8 cellular contexts compared by ENCODE assay signal in genomic region chr16:20741555-20742285, GRCh38. TPM values are rescaled to one million over a fixed set of nuclear protein-coding genes. Genes with fewer than 3 reads are reported as not detected.
DNase-seq lines count a peak whose midpoint lies in the region; ATAC-seq and TF ChIP-seq lines count a peak whose summit lies in the region.

A gene with protein sequence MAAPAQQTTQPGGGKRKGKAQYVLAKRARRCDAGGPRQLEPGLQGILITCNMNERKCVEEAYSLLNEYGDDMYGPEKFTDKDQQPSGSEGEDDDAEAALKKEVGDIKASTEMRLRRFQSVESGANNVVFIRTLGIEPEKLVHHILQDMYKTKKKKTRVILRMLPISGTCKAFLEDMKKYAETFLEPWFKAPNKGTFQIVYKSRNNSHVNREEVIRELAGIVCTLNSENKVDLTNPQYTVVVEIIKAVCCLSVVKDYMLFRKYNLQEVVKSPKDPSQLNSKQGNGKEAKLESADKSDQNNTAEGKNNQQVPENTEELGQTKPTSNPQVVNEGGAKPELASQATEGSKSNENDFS (minus strand): TSS chr16:20741818. CDS start chr16:20741739, 79 bp downstream.

- no peaks in the 10 kb centered on the region for H3K36me3 ChIP-seq in kidney epithelial cell (ENCODE audit: control insufficient read depth, insufficient read depth, low read length)

- peak; percentile 22 for TF ChIP-seq CTCF in kidney epithelial cell (IDR thresholded peaks at IDR 0.05; ENCODE audit: insufficient read depth, low read length, poor library complexity, severe bottlenecking)

- peak; percentile 69 for TF ChIP-seq POLR2A in GM19099 (IDR thresholded peaks at IDR 0.05; ENCODE audit: extremely low read depth, insufficient read length, low read depth)

- peak; percentile 97 for DNase-seq in Ammon's horn (ENCODE audit: low spot score)
- peak; percentile 94 for DNase-seq in NCI-H460 (ENCODE audit: extremely low read depth, low read depth)
- DNase-seq in activated CD4-positive, alpha-beta T cell treated with anti-CD3 and anti-CD28 coated beads for 1 hour, result peak; percentile 95
- DNase-seq in cerebellar nuclear complex (lab: John Stamatoyannopoulos, UW), result peak; percentile 21 to 60
- peak; percentile 83 for DNase-seq in kidney epithelial cell (ENCODE audit: low read depth)
- DNase-seq in stimulated activated CD4-positive, alpha-beta T cell treated with anti-CD3 and anti-CD28 coated beads, Interleukin-15, amount 100 ng/mL, for 24 hours, result peak; percentile 98

- peak; percentile 67 for ATAC-seq in HG03378 (IDR thresholded peaks at IDR 0.05; ENCODE audit: unreplicated experiment)

- no peaks in the 10 kb centered on the region for H3K27me3 ChIP-seq in kidney epithelial cell (ENCODE audit: control insufficient read depth, insufficient read depth, low read length)

- peak within 1 kb of the TSS; percentile 98 for H3K4me3 ChIP-seq in kidney epithelial cell (ENCODE audit: low read depth, low read length)

RNA-seq across cellular contexts. Expression of the gene that starts here (rescaled TPM):
- 63.6 and 65.1 TPM in 2 replicates for total RNA-seq in NCI-H460 (2014; rRNA removed; shearing (Covaris generic))
- polyA plus RNA-seq in NCI-H460 (2014; cell fraction: nucleus; rRNA removed), result 27.0 and 37.9 TPM in 2 replicates
- total RNA-seq in kidney epithelial cell, result 70.8 and 92.0 TPM in 2 replicates

Comparison
In these comparisons a context has a peak if more than half of its experiments do, and no peak if none do; other contexts are left out.
1. Peak in every context shown above with its lines: DNase-seq, ATAC-seq and H3K4me3 ChIP-seq.
2. DNase-seq: peak in every context shown above with its lines; median percentile 98 in stimulated activated CD4-positive, alpha-beta T cell treated with anti-CD3 and anti-CD28 coated beads, Interleukin-15, amount 100 ng/mL, for 24 hours; 97 in Ammon's horn; 95 in activated CD4-positive, alpha-beta T cell treated with anti-CD3 and anti-CD28 coated beads for 1 hour; 94 in NCI-H460; 83 in kidney epithelial cell; 40 in cerebellar nuclear complex.